Comparison of ENCODE assay signal across 2 cellular contexts in genomic region chrX:69264134-69264533, GRCh38.
TF ChIP-seq lines count a peak whose summit lies in the region.

No MANE protein-coding gene starts in this region.

TF ChIP-seq in GM23338, 12 proteins besides CTCF, POLR2A, EP300 and RAD21:
- TF ChIP-seq ZNF462 (CRISPR knock-in tag; IDR thresholded peaks at IDR 0.05) (no peak), NANOG (IDR thresholded peaks at IDR 0.05; ENCODE audit: borderline replicate concordance) (peak; percentile 94), POLR2AphosphoS5 (IDR thresholded peaks at IDR 0.05; ENCODE audit: low read depth) (peak; percentile 68), ZNF114 (CRISPR knock-in tag; IDR thresholded peaks at IDR 0.05) (no peak)

TF ChIP-seq in HepG2, 621 proteins besides CTCF, POLR2A, EP300 and RAD21 (continued from another document):
- TF ChIP-seq HOXA5 (CRISPR knock-in tag; IDR thresholded peaks at IDR 0.05) = no peak
- TF ChIP-seq ZNF333 (CRISPR knock-in tag; IDR thresholded peaks at IDR 0.05; ENCODE audit: borderline replicate concordance) = no peak
- TF ChIP-seq SETDB1 (CRISPR knock-in tag; IDR thresholded peaks at IDR 0.05; ENCODE audit: borderline replicate concordance) = no peak
